ENCODE assay signal across 16 cellular contexts in genomic region chr7:130844811-130845580, GRCh38.
DNase-seq lines count a peak whose midpoint lies in the region; TF ChIP-seq lines count a peak whose summit lies in the region.
"Had no signal": no experiment of that assay in that cellular context is flagged by ENCODE, and none has a peak within 500 bp of the region (broad histone marks: within the 10 kb centered on the region; RNA-seq: fewer than 3 reads in every experiment).

No MANE protein-coding gene starts in this region.

- H3K27me3 Mint-ChIP-seq in HFFc6 (ENCODE audit: insufficient read depth) = peaks cover 15% of the 10 kb centered on the region; the same call in 1 of the 2 replicates

- peak overlapping the region; percentile 85 for H3K4me3 Mint-ChIP-seq in HFFc6
- H3K4me3 Mint-ChIP-seq: activated CD8-positive, alpha-beta T cell treated with anti-CD3 and anti-CD28 coated beads for 36 hours had no signal

- no peaks in the 10 kb centered on the region for H3K4me1 ChIP-seq in adrenal gland (replicated peaks in 1 of 2)
- H3K4me1 ChIP-seq: upper lobe of right lung had no signal

- H3K27ac Mint-ChIP-seq in HFFc6 = peak overlapping the region; percentile 98
- H3K27ac Mint-ChIP-seq: activated CD8-positive, alpha-beta T cell treated with anti-CD3 and anti-CD28 coated beads for 36 hours had no signal

- no peaks in the 10 kb centered on the region for H3K36me3 ChIP-seq in adrenal gland (replicated peaks in 1 of 2)
- H3K36me3 ChIP-seq: BLaER1, upper lobe of right lung had no signal

- 77 to 80% (median 78%) methylated on average over 9 to 11 of the region's 11 CpGs for WGBS in adrenal gland, 4 donors

- CTCF ChIA-PET in AG04450 (lab: Charles Lee) = interaction anchor here (1.0 to 1.5 kb wide), 2 partner anchors 13 to 224 kb away, joined by 3 read pairs; no protein-coding TSS in a partner anchor

- no peak overlapping the region for H3K4me3 ChIP-seq in AG04450 (ENCODE audit: low read depth, low read length)
- H3K4me3 ChIP-seq in adrenal gland = no peak overlapping the region
- H3K4me3 ChIP-seq: BLaER1, upper lobe of right lung had no signal

- peaks cover 40% of the 10 kb centered on the region for H3K36me3 Mint-ChIP-seq in HFFc6 (ENCODE audit: low read depth)

- TF ChIP-seq CTCF in AG04450 (IDR thresholded peaks at IDR 0.05; ENCODE audit: low read depth, low read length) = no peak
- TF ChIP-seq CTCF in HFFc6 (IDR thresholded peaks at IDR 0.05) = no peak
- no peak for TF ChIP-seq CTCF in adrenal gland (IDR thresholded peaks at IDR 0.05)

- POLR2A ChIA-PET in AG04450 (lab: Yijun Ruan, JAX) = interaction anchor here (0.6 to 1.0 kb wide), 2 partner anchors 40 to 749 kb away, joined by 3 to 5 read pairs; no protein-coding TSS in a partner anchor

- H3K27me3 ChIP-seq in AG04450 (ENCODE audit: control insufficient read depth, insufficient read depth, low read length) (no peaks in the 10 kb centered on the region), adrenal gland (no peaks in the 10 kb centered on the region)
- H3K27me3 ChIP-seq: BLaER1, upper lobe of right lung had no signal

- H3K4me1 Mint-ChIP-seq in HFFc6 (ENCODE audit: low read depth) = peaks cover 90% of the 10 kb centered on the region

- peak overlapping the region; percentile 91 for H3K27ac ChIP-seq in AG04450 (ENCODE audit: low read depth, low read length)
- H3K27ac ChIP-seq in adrenal gland = no peak overlapping the region
- H3K27ac ChIP-seq: BLaER1, upper lobe of right lung had no signal

- DNase-seq in AG04450 (ENCODE audit: low read depth, low spot score) (no peak), HFFc6 (peak; percentile 84), adrenal gland (peak in 4 of 7 donors; percentile 36 to 53 (median 52)), iris pigment epithelial cell (ENCODE audit: low read depth) (peak; percentile 69), NCI-H2196 treated with DMSO at 0.1 percent for 48 hours (lab: John Stamatoyannopoulos, UW; ENCODE audit: unreplicated experiment) (no peak), NCI-H1048 (lab: John Stamatoyannopoulos, UW) (no peak), head of caudate nucleus (no peak)
- no peak for DNase-seq in stimulated activated CD4-positive, alpha-beta T cell treated with anti-CD3 and anti-CD28 coated beads, Interleukin-2, amount 100 ng/mL, for 24 hours
- DNase-seq: activated CD8-positive, alpha-beta T cell treated with anti-CD3 and anti-CD28 coated beads for 36 hours; activated gamma-delta T cell treated with Interleukin-2 at 50 U/mL for 16 hours; erythroblast; mesendoderm; NCI-H1092 treated with DMSO at 0.1 percent for 48 hours; NCI-H2227 treated with DMSO at 0.1 percent for 48 hours; upper lobe of right lung had no signal

- H3K9me3 Mint-ChIP-seq in HFFc6 = peaks cover 13% of the 10 kb centered on the region
- H3K9me3 Mint-ChIP-seq: activated CD8-positive, alpha-beta T cell treated with anti-CD3 and anti-CD28 coated beads for 36 hours had no signal

- no peak for TF ChIP-seq POLR2A in adrenal gland (IDR thresholded peaks at IDR 0.05)

- intact Hi-C loops in adrenal gland (cut with DNase I) (no loop called here), head of caudate nucleus (cut with DNase I) (no loop called here)

- peaks cover 9% of the 10 kb centered on the region for H3K9me3 ChIP-seq in AG04450 (ENCODE audit: control insufficient read depth, insufficient read depth, low read length)
- H3K9me3 ChIP-seq in adrenal gland (replicated peaks in 1 of 3) = no peaks in the 10 kb centered on the region
- H3K9me3 ChIP-seq: BLaER1, upper lobe of right lung had no signal

Comparison
In these comparisons a context has a peak if more than half of its experiments do, and no peak if none do; other contexts are left out.
1. DNase-seq: peak in HFFc6 (single experiment), adrenal gland (4 of 7) and iris pigment epithelial cell (single experiment); none in AG04450 (single experiment), NCI-H2196 treated with DMSO at 0.1 percent for 48 hours (single experiment), stimulated activated CD4-positive, alpha-beta T cell treated with anti-CD3 and anti-CD28 coated beads, Interleukin-2, amount 100 ng/mL, for 24 hours (0 of 2), NCI-H1048 (single experiment) and head of caudate nucleus (0 of 42).